ENCODE assay signal across 1 cellular context in the genomic region with DNA sequence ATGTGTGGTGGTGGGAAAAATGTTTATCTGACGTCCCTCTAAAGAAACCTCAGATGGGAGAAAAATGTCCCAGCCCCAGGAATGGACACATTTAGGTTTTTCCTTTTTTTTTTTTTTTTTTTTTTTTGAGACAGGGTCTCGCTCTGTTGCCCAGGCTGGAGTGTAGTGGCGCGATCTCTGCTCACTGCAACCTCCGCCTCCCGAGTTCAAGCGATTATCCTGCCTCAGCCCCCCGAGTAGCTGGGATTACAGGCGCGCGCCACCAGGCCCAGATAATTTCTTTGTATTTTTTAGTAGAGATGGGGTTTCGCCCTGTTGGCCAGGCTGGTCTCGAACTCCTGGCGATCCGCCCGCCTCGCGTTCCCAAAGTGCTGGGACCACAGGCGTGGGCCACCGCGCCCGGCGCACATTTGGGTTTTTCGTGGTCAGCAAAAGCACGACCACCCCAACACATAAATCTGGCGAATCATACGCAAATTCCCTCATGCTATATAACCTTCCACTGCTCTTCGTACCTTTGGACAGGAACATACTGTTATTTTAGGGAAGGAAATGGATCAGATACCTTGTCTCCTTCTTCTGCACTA.
TF ChIP-seq lines count a peak whose summit lies in the region.

No MANE protein-coding gene starts in this region.

TF ChIP-seq in K562, 482 proteins besides CTCF, POLR2A, EP300 and RAD21:
- TF ChIP-seq ZNF384 (IDR thresholded peaks at IDR 0.05; ENCODE audit: low read depth, low read length) (peak; percentile 43; the same call in 1 of the 2 replicates), ZNF121 (CRISPR knock-in tag; conservative IDR thresholded peaks at IDR 0.05) (peak; percentile 99), ZNF324 (CRISPR knock-in tag; IDR thresholded peaks at IDR 0.05) (0 out of 2 replicates have a peak, but pooled peaks have one; percentile 13), DPF2 (IDR thresholded peaks at IDR 0.05) (peak; percentile 15; the same call in 1 of the 2 replicates), ZNF316 (IDR thresholded peaks at IDR 0.05) (peak; percentile 63; the same call in 1 of the 2 replicates), ADNP (tag; IDR thresholded peaks at IDR 0.05) (peak; percentile 64; the same call in 1 of the 2 replicates), ZNF766 (CRISPR knock-in tag; conservative IDR thresholded peaks at IDR 0.05) (0 out of 2 replicates have a peak, but pooled peaks have one; percentile 8), ZNF75A (CRISPR knock-in tag; IDR thresholded peaks at IDR 0.05) (0 out of 2 replicates have a peak, but pooled peaks have one; percentile 34), RCOR1 (IDR thresholded peaks at IDR 0.05; ENCODE audit: borderline replicate concordance in 1 of 2, low read depth in 2 of 2, low read length in 2 of 2) (0 out of 4 replicates have a peak, but pooled peaks of 1 of the 2 experiments have one; percentile 8), BCOR (IDR thresholded peaks at IDR 0.05) (peak; percentile 82), RBM25 (IDR thresholded peaks at IDR 0.05; ENCODE audit: low read depth, low read length, severe bottlenecking) (peak; percentile 78), SMARCA5 (IDR thresholded peaks at IDR 0.05) (0 out of 2 replicates have a peak, but pooled peaks have one; percentile 38), KDM1A (IDR thresholded peaks at IDR 0.05) (0 out of 4 replicates have a peak, but pooled peaks have one; percentile 33 to 44), CHD4 (IDR thresholded peaks at IDR 0.05; ENCODE audit: insufficient read depth, insufficient replicate concordance, low read depth, low read length, poor library complexity, severe bottlenecking) (peak; percentile 30), OTX1 (CRISPR knock-in tag; IDR thresholded peaks at IDR 0.05) (0 out of 2 replicates have a peak, but pooled peaks have one; percentile 27)
- TF ChIP-seq, protein P1, sequence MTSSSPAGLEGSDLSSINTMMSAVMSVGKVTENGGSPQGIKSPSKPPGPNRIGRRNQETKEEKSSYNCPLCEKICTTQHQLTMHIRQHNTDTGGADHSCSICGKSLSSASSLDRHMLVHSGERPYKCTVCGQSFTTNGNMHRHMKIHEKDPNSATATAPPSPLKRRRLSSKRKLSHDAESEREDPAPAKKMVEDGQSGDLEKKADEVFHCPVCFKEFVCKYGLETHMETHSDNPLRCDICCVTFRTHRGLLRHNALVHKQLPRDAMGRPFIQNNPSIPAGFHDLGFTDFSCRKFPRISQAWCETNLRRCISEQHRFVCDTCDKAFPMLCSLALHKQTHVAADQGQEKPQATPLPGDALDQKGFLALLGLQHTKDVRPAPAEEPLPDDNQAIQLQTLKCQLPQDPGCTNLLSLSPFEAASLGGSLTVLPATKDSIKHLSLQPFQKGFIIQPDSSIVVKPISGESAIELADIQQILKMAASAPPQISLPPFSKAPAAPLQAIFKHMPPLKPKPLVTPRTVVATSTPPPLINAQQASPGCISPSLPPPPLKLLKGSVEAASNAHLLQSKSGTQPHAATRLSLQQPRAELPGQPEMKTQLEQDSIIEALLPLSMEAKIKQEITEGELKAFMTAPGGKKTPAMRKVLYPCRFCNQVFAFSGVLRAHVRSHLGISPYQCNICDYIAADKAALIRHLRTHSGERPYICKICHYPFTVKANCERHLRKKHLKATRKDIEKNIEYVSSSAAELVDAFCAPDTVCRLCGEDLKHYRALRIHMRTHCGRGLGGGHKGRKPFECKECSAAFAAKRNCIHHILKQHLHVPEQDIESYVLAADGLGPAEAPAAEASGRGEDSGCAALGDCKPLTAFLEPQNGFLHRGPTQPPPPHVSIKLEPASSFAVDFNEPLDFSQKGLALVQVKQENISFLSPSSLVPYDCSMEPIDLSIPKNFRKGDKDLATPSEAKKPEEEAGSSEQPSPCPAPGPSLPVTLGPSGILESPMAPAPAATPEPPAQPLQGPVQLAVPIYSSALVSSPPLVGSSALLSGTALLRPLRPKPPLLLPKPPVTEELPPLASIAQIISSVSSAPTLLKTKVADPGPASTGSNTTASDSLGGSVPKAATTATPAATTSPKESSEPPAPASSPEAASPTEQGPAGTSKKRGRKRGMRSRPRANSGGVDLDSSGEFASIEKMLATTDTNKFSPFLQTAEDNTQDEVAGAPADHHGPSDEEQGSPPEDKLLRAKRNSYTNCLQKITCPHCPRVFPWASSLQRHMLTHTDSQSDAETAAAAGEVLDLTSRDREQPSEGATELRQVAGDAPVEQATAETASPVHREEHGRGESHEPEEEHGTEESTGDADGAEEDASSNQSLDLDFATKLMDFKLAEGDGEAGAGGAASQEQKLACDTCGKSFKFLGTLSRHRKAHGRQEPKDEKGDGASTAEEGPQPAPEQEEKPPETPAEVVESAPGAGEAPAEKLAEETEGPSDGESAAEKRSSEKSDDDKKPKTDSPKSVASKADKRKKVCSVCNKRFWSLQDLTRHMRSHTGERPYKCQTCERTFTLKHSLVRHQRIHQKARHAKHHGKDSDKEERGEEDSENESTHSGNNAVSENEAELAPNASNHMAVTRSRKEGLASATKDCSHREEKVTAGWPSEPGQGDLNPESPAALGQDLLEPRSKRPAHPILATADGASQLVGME (CRISPR knock-in tag; IDR thresholded peaks at IDR 0.05) = 0 out of 2 replicates have a peak, but pooled peaks have one; percentile 37
